In the genomic region with DNA sequence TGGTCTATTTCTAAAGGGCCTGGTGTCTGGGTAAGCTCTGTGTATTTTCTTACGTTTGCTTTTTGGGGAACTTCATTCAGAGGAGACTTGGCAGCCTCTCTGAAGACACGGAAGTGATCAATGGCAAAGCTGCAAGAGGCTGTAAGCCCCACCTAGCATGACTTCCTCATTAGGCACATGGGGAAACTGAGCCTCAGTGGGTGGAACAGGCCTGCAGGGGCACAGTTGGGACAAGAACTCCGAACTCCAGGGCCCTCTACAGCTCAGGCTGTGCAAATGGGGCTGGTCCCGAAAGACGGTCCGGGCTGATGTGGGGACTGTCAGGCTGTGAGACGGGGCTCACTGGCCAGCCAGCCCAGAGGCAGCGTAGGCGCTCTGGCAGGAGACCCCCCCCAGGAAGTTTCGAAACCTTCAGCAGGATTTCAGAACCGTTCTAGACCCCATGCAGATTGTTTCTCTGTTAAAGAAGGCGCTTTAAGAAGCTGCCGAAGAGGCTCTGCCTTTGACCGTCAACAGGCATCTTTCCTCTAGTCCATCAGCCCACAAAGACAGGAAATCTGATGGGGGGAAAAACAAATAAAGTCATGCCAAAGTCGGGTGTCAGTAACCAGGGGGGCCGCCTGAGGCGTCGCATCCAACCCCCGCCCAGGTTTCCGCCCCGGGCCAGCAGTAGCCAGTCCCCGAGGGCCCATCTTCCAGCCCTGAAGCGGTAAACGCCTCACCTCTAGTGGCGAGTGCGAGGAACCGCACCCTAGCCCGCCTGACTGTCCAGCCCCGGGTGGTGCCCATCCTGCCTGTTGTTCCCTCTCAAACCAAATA, we compare ENCODE assay signal across 8 cellular contexts.
DNase-seq lines count a peak whose midpoint lies in the region; FAIRE-seq and TF ChIP-seq lines count a peak whose summit lies in the region.

No MANE protein-coding gene starts in this region.

- H3K79me2 ChIP-seq in osteoblast (ENCODE audit: insufficient read depth, low read length): no peaks in the 10 kb centered on the region

- peak; percentile 57 for TF ChIP-seq CTCF in BE2C (IDR thresholded peaks at IDR 0.05; ENCODE audit: low read depth, low read length)
- peak; percentile 93 for TF ChIP-seq CTCF in GM20000 (IDR thresholded peaks at IDR 0.05; ENCODE audit: extremely low read depth, missing control alignments)
- peak; percentile 84 for TF ChIP-seq CTCF in NB4 (IDR thresholded peaks at IDR 0.05; ENCODE audit: low read depth, low read length)
- peak; percentile 70 for TF ChIP-seq CTCF in osteoblast (IDR thresholded peaks at IDR 0.05; ENCODE audit: extremely low read depth, low read depth, low read length)

- H4K20me1 ChIP-seq in osteoblast (ENCODE audit: insufficient read depth, low read length): no peaks in the 10 kb centered on the region

- TF ChIP-seq POLR2A in NB4 (IDR thresholded peaks at IDR 0.05; ENCODE audit: extremely low read depth, insufficient read length): peak; percentile 52

- no peak overlapping the region for H3K27ac ChIP-seq in osteoblast (ENCODE audit: low read depth, low read length)

- H3K9me3 ChIP-seq in BE2C (no peaks in the 10 kb centered on the region), osteoblast (ENCODE audit: low read depth, low read length) (no peaks in the 10 kb centered on the region)

- peak overlapping the region; percentile 70 for H2AFZ ChIP-seq in osteoblast (ENCODE audit: low read length)

- FAIRE-seq in urothelium cell line (lab: Jason Lieb, UNC): no peak

- peak; percentile 57 for DNase-seq in BE2C
- peak; percentile 71 for DNase-seq in GM20000 (ENCODE audit: low spot score)
- peak; percentile 92 for DNase-seq in NB4 (ENCODE audit: low read depth)
- peak; percentile 18 for DNase-seq in activated T-cell treated with anti-CD3 and anti-CD28 coated beads for 4 hours
- peak; percentile 15 for DNase-seq in fibroblast of peridontal ligament (ENCODE audit: extremely low read depth)
- peak; percentile 92 for DNase-seq in osteoblast (ENCODE audit: insufficient read length, low spot score, missing footprints)
- peak; percentile 82 for DNase-seq in urothelium cell line (ENCODE audit: low spot score)
- DNase-seq in NCI-H524 treated with DMSO at 0.1 percent for 48 hours (lab: John Stamatoyannopoulos, UW): no peak

- H3K4me1 ChIP-seq in BE2C: no peaks in the 10 kb centered on the region
- H3K4me1 ChIP-seq in osteoblast (ENCODE audit: insufficient read depth, low read length): no peaks in the 10 kb centered on the region

- no peak overlapping the region for H3K4me3 ChIP-seq in BE2C (ENCODE audit: low read depth, low read length)
- H3K4me3 ChIP-seq in NB4 (ENCODE audit: low read depth, low read length): peak overlapping the region; percentile 48
- H3K4me3 ChIP-seq in osteoblast (ENCODE audit: insufficient read depth, low read length): peak overlapping the region; percentile 57

- H3K27me3 ChIP-seq in BE2C: peaks cover 23% of the 10 kb centered on the region
- H3K27me3 ChIP-seq in osteoblast (ENCODE audit: insufficient read depth, low read length): peaks cover 8% of the 10 kb centered on the region

- no peaks in the 10 kb centered on the region for H3K36me3 ChIP-seq in BE2C
- no peaks in the 10 kb centered on the region for H3K36me3 ChIP-seq in osteoblast (ENCODE audit: insufficient read depth, low read length)

- H3K4me2 ChIP-seq in osteoblast (ENCODE audit: insufficient read depth, low read length): peak overlapping the region; percentile 71
